11 cellular contexts compared by ENCODE assay signal in the genomic region with DNA sequence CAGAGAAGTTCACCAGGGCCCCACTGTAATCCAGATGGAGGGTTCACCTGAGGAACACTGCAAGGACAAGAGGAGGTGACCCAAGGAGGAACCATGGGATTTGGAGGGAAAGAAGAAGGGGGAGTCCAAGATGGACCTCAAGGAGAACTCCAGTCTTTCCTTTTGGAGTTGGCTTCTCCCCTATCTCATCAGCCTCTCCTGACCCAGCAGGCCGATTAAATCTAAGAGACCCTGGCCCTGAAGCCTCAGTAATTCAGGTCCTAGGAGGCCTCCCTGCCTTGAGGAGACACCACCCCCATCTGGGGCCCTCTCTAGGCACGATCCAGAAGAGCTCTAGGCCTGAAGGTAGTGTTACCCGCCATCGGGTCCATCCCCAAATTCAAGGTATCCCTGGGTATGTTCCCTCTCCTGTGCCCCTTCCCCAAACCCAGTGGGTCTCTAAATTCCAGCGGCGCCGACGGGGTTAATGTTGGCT. TPM values are rescaled to one million over a fixed set of nuclear protein-coding genes. Genes with fewer than 3 reads are reported as not detected.
DNase-seq lines count a peak whose midpoint lies in the region; ATAC-seq and TF ChIP-seq lines count a peak whose summit lies in the region.
"Had no signal": no experiment of that assay in that cellular context is flagged by ENCODE, and none has a peak within 500 bp of the region (broad histone marks: within the 10 kb centered on the region; RNA-seq: fewer than 3 reads in every experiment).

No MANE protein-coding gene starts in this region.

- no peak for TF ChIP-seq POLR2A in heart left ventricle (IDR thresholded peaks at IDR 0.05)
- no peak for TF ChIP-seq POLR2A in upper lobe of left lung (IDR thresholded peaks at IDR 0.05)

- ATAC-seq in heart left ventricle (no peak), upper lobe of left lung (ENCODE audit: low FRiP score in 2 of 2) (no peak)
- ATAC-seq in naive thymus-derived CD4-positive, alpha-beta T cell, result no peak

- H3K27me3 ChIP-seq in heart left ventricle, result peaks cover 0 to 29% (median 18%) of the 10 kb centered on the region in 9 donors
- peaks cover 0 to 3% of the 10 kb centered on the region in 2 donors for H3K27me3 ChIP-seq in naive thymus-derived CD4-positive, alpha-beta T cell (ENCODE audit: control insufficient read depth in 2 of 2, insufficient read depth in 2 of 2, low read length in 2 of 2)
- peaks cover 2 to 18% (median 8%) of the 10 kb centered on the region in 4 donors for H3K27me3 ChIP-seq in upper lobe of left lung

- CTCF ChIA-PET in naive thymus-derived CD4-positive, alpha-beta T cell (lab: Charles Lee), result interaction anchor here (0.6 to 9.7 kb wide), 9 partner anchors 11 to 37 kb away, joined by 3 to 112 read pairs (median 7); partner anchors contain the start of gene DGKZ

- TF ChIP-seq CTCF in heart left ventricle (IDR thresholded peaks at IDR 0.05) (no peak), brain (conservative IDR thresholded peaks at IDR 0.05) (no peak), upper lobe of left lung (IDR thresholded peaks at IDR 0.05) (no peak)

- H3K4me1 Mint-ChIP-seq in brain, result peaks cover 75% of the 10 kb centered on the region
- peaks cover 41 to 81% (median 70%) of the 10 kb centered on the region in 7 donors for H3K4me1 Mint-ChIP-seq in naive thymus-derived CD4-positive, alpha-beta T cell

- H3K27ac Mint-ChIP-seq in brain, result peak overlapping the region in 4 of 5 experiments; percentile 16 to 95 (median 72)
- H3K27ac Mint-ChIP-seq in naive thymus-derived CD4-positive, alpha-beta T cell, result peak overlapping the region in 8 of 9 donors; percentile 85 to 98 (median 96)

- POLR2A ChIA-PET in naive thymus-derived CD4-positive, alpha-beta T cell (lab: Charles Lee), result interaction anchor here (0.7 to 12.0 kb wide), 9 partner anchors 10 to 90 kb away, joined by 3 to 444 read pairs (median 7); partner anchors contain the start of gene DGKZ

- intact Hi-C loops in heart left ventricle (cut with DNase I), result no loop called here
- intact Hi-C loops in cardiac septum (cut with DNase I), result no loop called here
- intact Hi-C loops in naive thymus-derived CD4-positive, alpha-beta T cell (cut with micrococcal nuclease), result loop anchor here in 1 of 2 donors (2.0 kb wide), 1 partner anchor 1435 kb away; the partner anchor contains the start of gene FNBP4

- H3K9me3 ChIP-seq in heart left ventricle (no peaks in the 10 kb centered on the region), upper lobe of left lung (no peaks in the 10 kb centered on the region)
- no peaks in the 10 kb centered on the region for H3K9me3 ChIP-seq in naive thymus-derived CD4-positive, alpha-beta T cell (ENCODE audit: control insufficient read depth in 2 of 3, low read length in 3 of 3)
- H3K9me3 ChIP-seq: BE2C had no signal

- peak overlapping the region in 9 of 12 donors; percentile 42 to 64 (median 56) for H3K4me3 ChIP-seq in heart left ventricle
- peak overlapping the region; percentile 66 for H3K4me3 ChIP-seq in naive thymus-derived CD4-positive, alpha-beta T cell (ENCODE audit: low read length)
- H3K4me3 ChIP-seq in upper lobe of left lung, result peak overlapping the region in 3 of 4 donors; percentile 45 to 49 (median 47)

- H3K9me3 Mint-ChIP-seq in brain, result peaks cover 0 to 5% (median 0%) of the 10 kb centered on the region in 5 experiments
- peaks cover 0 to 2% (median 0%) of the 10 kb centered on the region in 11 donors for H3K9me3 Mint-ChIP-seq in naive thymus-derived CD4-positive, alpha-beta T cell

- no peaks in the 10 kb centered on the region for H3K36me3 Mint-ChIP-seq in brain
- peaks cover 0 to 6% (median 0%) of the 10 kb centered on the region in 5 donors for H3K36me3 Mint-ChIP-seq in naive thymus-derived CD4-positive, alpha-beta T cell

- WGBS in heart left ventricle, 4 donors, result 35 to 54% (median 36%) methylated on average over 5 to 8 of the region's 8 CpGs
- 48 to 50% methylated on average over 6 to 8 of the region's 8 CpGs for WGBS in upper lobe of left lung, 2 donors

- H3K4me1 ChIP-seq in heart left ventricle, result peaks cover 0 to 44% (median 16%) of the 10 kb centered on the region in 12 donors
- H3K4me1 ChIP-seq in naive thymus-derived CD4-positive, alpha-beta T cell (ENCODE audit: control insufficient read depth in 2 of 2, insufficient read depth in 2 of 2, low read length in 2 of 2), result peaks cover 29 to 66% of the 10 kb centered on the region in 2 donors
- peaks cover 16 to 39% (median 29%) of the 10 kb centered on the region in 4 donors for H3K4me1 ChIP-seq in upper lobe of left lung
- H3K4me1 ChIP-seq: BE2C had no signal

- TF ChIP-seq EP300 in upper lobe of left lung (IDR thresholded peaks at IDR 0.05), result no peak

- H3K36me3 ChIP-seq in heart left ventricle (no peaks in the 10 kb centered on the region), upper lobe of left lung (no peaks in the 10 kb centered on the region)
- H3K36me3 ChIP-seq in naive thymus-derived CD4-positive, alpha-beta T cell (ENCODE audit: control insufficient read depth in 2 of 3, insufficient read depth in 3 of 3, low read length in 3 of 3), result no peaks in the 10 kb centered on the region
- H3K36me3 ChIP-seq: BE2C had no signal

- H3K27ac ChIP-seq in heart left ventricle, result no peak overlapping the region
- H3K27ac ChIP-seq in naive thymus-derived CD4-positive, alpha-beta T cell (ENCODE audit: low read depth, low read length), result peak overlapping the region; percentile 71
- no peak overlapping the region for H3K27ac ChIP-seq in upper lobe of left lung

- DNase-seq in heart left ventricle (no peak), cardiac septum (ENCODE audit: low spot score) (no peak), upper lobe of left lung (no peak), AG08395 (ENCODE audit: low spot score) (no peak), GOT3 (lab: John Stamatoyannopoulos, UW) (no peak)
- no peak for DNase-seq in naive thymus-derived CD4-positive, alpha-beta T cell
- DNase-seq in stimulated activated CD8-positive, alpha-beta memory T cell treated with anti-CD3 and anti-CD28 coated beads, Interleukin-4, amount 100 ng/mL, for 48 hours, result no peak
- DNase-seq: BE2C, NCI-H2081 treated with DMSO at 0.1 percent for 48 hours had no signal

- H3K4me3 Mint-ChIP-seq in brain, result peak overlapping the region; percentile 55 to 79 (median 77)
- peak overlapping the region; percentile 66 to 93 (median 89) for H3K4me3 Mint-ChIP-seq in naive thymus-derived CD4-positive, alpha-beta T cell

- peaks cover 71% of the 10 kb centered on the region for H3K27me3 Mint-ChIP-seq in brain
- H3K27me3 Mint-ChIP-seq in naive thymus-derived CD4-positive, alpha-beta T cell, result peaks cover 0 to 62% (median 0%) of the 10 kb centered on the region in 5 donors

RNA-seq across cellular contexts. Expression of gene DGKZ, which starts 15.1 kb away (rescaled TPM):
- total RNA-seq in heart left ventricle (100 to 1,000 TPM in 1 of 9 donors, 10 to 100 TPM in 8; 57.9 to 114 (median 62.5) TPM), cardiac septum (66.8 TPM), upper lobe of left lung (100 to 1,000 TPM in 2 of 6 donors, 10 to 100 TPM in 4; 55.1 to 145 (median 65.5) TPM)
- polyA plus RNA-seq in heart left ventricle (10 to 100 TPM; 41.7 to 59.5 TPM), brain (ENCODE audit: insufficient read depth, low read depth, low replicate concordance) (98.9 TPM)
- total RNA-seq in naive thymus-derived CD4-positive, alpha-beta T cell, result 100 to 1,000 TPM; 146 to 291 (median 263) TPM
- 10 to 100 TPM; 41.5 to 70.5 TPM for polyA plus RNA-seq in naive thymus-derived CD4-positive, alpha-beta T cell

RNA-seq across cellular contexts. Expression of gene MDK, which starts 49.3 kb away (rescaled TPM):
- 10 to 100 TPM in 3 of 9 donors, 1 to 10 TPM in 6; 1.9 to 26.5 (median 7.9) TPM for total RNA-seq in heart left ventricle
- polyA plus RNA-seq in heart left ventricle, result 1 to 10 TPM; 2.3 to 4.8 TPM
- total RNA-seq in cardiac septum, result 6.2 TPM
- polyA plus RNA-seq in brain (ENCODE audit: insufficient read depth, low read depth, low replicate concordance), result 391 TPM
- 10 to 100 TPM in 2 of 5 experiments, 1 to 10 TPM in 3; 4.9 to 13.5 (median 8.8) TPM for total RNA-seq in naive thymus-derived CD4-positive, alpha-beta T cell
- under 1 TPM in 1 of 2 donors, not detected in 1; 0.35 TPM for polyA plus RNA-seq in naive thymus-derived CD4-positive, alpha-beta T cell
- total RNA-seq in upper lobe of left lung, result 10 to 100 TPM in 5 of 6 donors, not detected in 1; 14.3 to 44.8 (median 34.1) TPM

RNA-seq across cellular contexts. Expression of gene CREB3L1, which starts 54.7 kb away (rescaled TPM):
- total RNA-seq in heart left ventricle (10 to 100 TPM; 15.5 to 31.9 (median 23.3) TPM), cardiac septum (8.6 TPM), upper lobe of left lung (10 to 100 TPM; 19.9 to 66.8 (median 38.7) TPM)
- polyA plus RNA-seq in heart left ventricle (10 to 100 TPM in 1 of 2 donors, 1 to 10 TPM in 1; 7.4 to 30.9 TPM), brain (ENCODE audit: insufficient read depth, low read depth, low replicate concordance) (3.3 TPM)
- total RNA-seq in naive thymus-derived CD4-positive, alpha-beta T cell, result not detected
- polyA plus RNA-seq in naive thymus-derived CD4-positive, alpha-beta T cell, result not detected

RNA-seq across cellular contexts. Expression of gene CHRM4, which starts 59.4 kb away (rescaled TPM):
- under 1 TPM in 3 of 9 donors, not detected in 6; 0.15 to 0.27 (median 0.20) TPM for total RNA-seq in heart left ventricle
- polyA plus RNA-seq in heart left ventricle, result under 1 TPM in 1 of 2 donors, not detected in 1; 0.08 TPM
- 0.27 TPM for total RNA-seq in cardiac septum
- polyA plus RNA-seq in brain (ENCODE audit: insufficient read depth, low read depth, low replicate concordance), result 17.8 TPM
- 1 to 10 TPM in 2 of 5 experiments, under 1 TPM in 1, not detected in 2; 0.48 to 3.5 (median 3.1) TPM for total RNA-seq in naive thymus-derived CD4-positive, alpha-beta T cell
- under 1 TPM; 0.15 to 0.17 TPM for polyA plus RNA-seq in naive thymus-derived CD4-positive, alpha-beta T cell
- total RNA-seq in upper lobe of left lung, result 1 to 10 TPM in 1 of 6 donors, under 1 TPM in 3, not detected in 2; 0.34 to 1.4 (median 0.53) TPM
- total RNA-seq: RPMI7951 had no signal
